Comparison of ENCODE assay signal across 12 cellular contexts in genomic region chr22:17797721-17798559, GRCh38. TPM values are rescaled to one million over a fixed set of nuclear protein-coding genes. Genes with fewer than 3 reads are reported as not detected.
DNase-seq lines count a peak whose midpoint lies in the region; ATAC-seq lines count a peak whose summit lies in the region.
"Had no signal": no experiment of that assay in that cellular context is flagged by ENCODE, and none has a peak within 500 bp of the region (broad histone marks: within the 10 kb centered on the region; RNA-seq: fewer than 3 reads in every experiment).

No MANE protein-coding gene starts in this region.

- H3K4ac ChIP-seq in mesendoderm (ENCODE audit: low read depth, low read length), result no peak overlapping the region

- no peaks in the 10 kb centered on the region for H3K4me1 ChIP-seq in mesendoderm (ENCODE audit: control insufficient read depth, low read depth, low read length)

- H3K79me1 ChIP-seq in mesendoderm (ENCODE audit: low read length), result no peaks in the 10 kb centered on the region

- peaks cover 5% of the 10 kb centered on the region for H3K4me1 Mint-ChIP-seq in activated T-helper 1 cell treated with anti-CD3 and anti-CD28 coated beads, Interleukin-12 subunit alpha, Interleukin-12 subunit beta, Interleukin-2, Interleukin-4 antibody, amounts not matched to agents 30 ng/mL and 10 ng/mL and 1 ng/mL, durations not matched to agents 14 hours and 24 hours and 36 hours (ENCODE audit: low read depth)

- H2BK5ac ChIP-seq in mesendoderm (ENCODE audit: low read length), result no peak overlapping the region

- peaks cover 2% of the 10 kb centered on the region for H3K27me3 Mint-ChIP-seq in activated T-helper 1 cell treated with anti-CD3 and anti-CD28 coated beads, Interleukin-12 subunit alpha, Interleukin-12 subunit beta, Interleukin-2, Interleukin-4 antibody, amounts not matched to agents 30 ng/mL and 10 ng/mL and 1 ng/mL, durations not matched to agents 14 hours and 24 hours and 36 hours (ENCODE audit: insufficient read depth)

- H3K36me3 ChIP-seq in mesendoderm (ENCODE audit: control insufficient read depth, insufficient read depth, low read length), result no peaks in the 10 kb centered on the region

- H2AK5ac ChIP-seq in mesendoderm (ENCODE audit: low read length), result no peak overlapping the region

- no peak overlapping the region for H3K4me3 Mint-ChIP-seq in activated T-helper 1 cell treated with anti-CD3 and anti-CD28 coated beads, Interleukin-12 subunit alpha, Interleukin-12 subunit beta, Interleukin-2, Interleukin-4 antibody, amounts not matched to agents 30 ng/mL and 10 ng/mL and 1 ng/mL, durations not matched to agents 14 hours and 24 hours and 36 hours

- peak overlapping the region; percentile 66 for H3K23ac ChIP-seq in mesendoderm (ENCODE audit: low read length)

- ATAC-seq in GM18517 (IDR thresholded peaks at IDR 0.05; ENCODE audit: unreplicated experiment), result peak; percentile 47
- peak; percentile 37 for ATAC-seq in GM21717 (IDR thresholded peaks at IDR 0.05; ENCODE audit: unreplicated experiment)
- no peak for ATAC-seq in HG02884 (IDR thresholded peaks at IDR 0.05; ENCODE audit: unreplicated experiment)
- ATAC-seq: left colon had no signal

- H3K27ac ChIP-seq in mesendoderm (ENCODE audit: low read depth, low read length), result no peak overlapping the region
- H3K27ac ChIP-seq: upper lobe of left lung had no signal

- H3K79me2 ChIP-seq in mesendoderm (ENCODE audit: control insufficient read depth, insufficient read depth, low read length), result no peaks in the 10 kb centered on the region

- no peak overlapping the region for H3K4me3 ChIP-seq in mesendoderm (ENCODE audit: low read length)
- H3K4me3 ChIP-seq: skin epidermis, upper lobe of left lung had no signal

- H4K8ac ChIP-seq in mesendoderm (ENCODE audit: low read depth, low read length), result no peak overlapping the region

- WGBS in mesendoderm (ENCODE audit: extremely low coverage, insufficient coverage, low lambda C conversion rate), result no CpG with 5 or more reads among the region's 23 CpGs

- no peak overlapping the region for H2BK120ac ChIP-seq in mesendoderm (ENCODE audit: low read depth, low read length)

- peak; percentile 28 for DNase-seq in KG1 (lab: John Stamatoyannopoulos, UW)
- DNase-seq in mesendoderm, result no peak
- DNase-seq in GM03348 (ENCODE audit: low spot score), result no peak
- DNase-seq in T-helper 9 cell, result no peak
- DNase-seq in activated T-helper 1 cell treated with anti-CD3 and anti-CD28 coated beads, Interleukin-12 subunit alpha, Interleukin-12 subunit beta, Interleukin-2, Interleukin-4 antibody, amounts not matched to agents 30 ng/mL and 10 ng/mL and 1 ng/mL, durations not matched to agents 14 hours and 24 hours and 36 hours (ENCODE audit: low spot score), result no peak
- DNase-seq: activated gamma-delta T cell, left colon had no signal

- no peak overlapping the region for H4K5ac ChIP-seq in mesendoderm (ENCODE audit: low read length)

- no peak overlapping the region for H3K27ac Mint-ChIP-seq in activated T-helper 1 cell treated with anti-CD3 and anti-CD28 coated beads, Interleukin-12 subunit alpha, Interleukin-12 subunit beta, Interleukin-2, Interleukin-4 antibody, amounts not matched to agents 30 ng/mL and 10 ng/mL and 1 ng/mL, durations not matched to agents 14 hours and 24 hours and 36 hours

- H3K4me2 ChIP-seq in mesendoderm (ENCODE audit: low read length), result no peak overlapping the region

- H3K18ac ChIP-seq in mesendoderm (ENCODE audit: low read length), result no peak overlapping the region

- H3K27me3 ChIP-seq in mesendoderm (ENCODE audit: insufficient read depth, low read length, poor library complexity), result no peaks in the 10 kb centered on the region
- H3K27me3 ChIP-seq: upper lobe of left lung had no signal

- no peak overlapping the region for H3K9ac ChIP-seq in mesendoderm (ENCODE audit: low read length)

- H3K9me3 Mint-ChIP-seq in activated T-helper 1 cell treated with anti-CD3 and anti-CD28 coated beads, Interleukin-12 subunit alpha, Interleukin-12 subunit beta, Interleukin-2, Interleukin-4 antibody, amounts not matched to agents 30 ng/mL and 10 ng/mL and 1 ng/mL, durations not matched to agents 14 hours and 24 hours and 36 hours, result no peaks in the 10 kb centered on the region

- H3K36me3 Mint-ChIP-seq in activated T-helper 1 cell treated with anti-CD3 and anti-CD28 coated beads, Interleukin-12 subunit alpha, Interleukin-12 subunit beta, Interleukin-2, Interleukin-4 antibody, amounts not matched to agents 30 ng/mL and 10 ng/mL and 1 ng/mL, durations not matched to agents 14 hours and 24 hours and 36 hours (ENCODE audit: low read depth), result no peaks in the 10 kb centered on the region

- no peak overlapping the region for H3K56ac ChIP-seq in mesendoderm (ENCODE audit: low read length)

- intact Hi-C loops in activated T-helper 1 cell treated with anti-CD3 and anti-CD28 coated beads, Interleukin-12 subunit alpha, Interleukin-12 subunit beta, Interleukin-2, Interleukin-4 antibody, amounts not matched to agents 30 ng/mL and 10 ng/mL and 1 ng/mL, durations not matched to agents 14 hours and 24 hours and 36 hours (cut with micrococcal nuclease), result no loop called here

- H2BK15ac ChIP-seq in mesendoderm (replicated peaks; ENCODE audit: low read depth), result no peak overlapping the region

RNA-seq across cellular contexts. Expression of gene BID, which starts 23.7 kb away (rescaled TPM):
- 59.6 TPM for polyA plus RNA-seq in mesendoderm (2013, experiment 1 of 2)
- 60.0 TPM for polyA plus RNA-seq in mesendoderm (2013, experiment 2 of 2)
- 15.4 and 17.9 TPM in 2 replicates for total RNA-seq in activated T-helper 1 cell treated with anti-CD3 and anti-CD28 coated beads, Interleukin-12 subunit alpha, Interleukin-12 subunit beta, Interleukin-2, Interleukin-4 antibody, amounts not matched to agents 30 ng/mL and 10 ng/mL and 1 ng/mL, durations not matched to agents 14 hours and 24 hours and 36 hours
